Comparison of ENCODE assay signal across 13 cellular contexts in genomic region chr5:140301136-140301535, GRCh38. TPM values are rescaled to one million over a fixed set of nuclear protein-coding genes. Genes with fewer than 3 reads are reported as not detected.
DNase-seq lines count a peak whose midpoint lies in the region; ATAC-seq and TF ChIP-seq lines count a peak whose summit lies in the region.
"Had no signal": no experiment of that assay in that cellular context is flagged by ENCODE, and none has a peak within 500 bp of the region (broad histone marks: within the 10 kb centered on the region; RNA-seq: fewer than 3 reads in every experiment).

No MANE protein-coding gene starts in this region.

- H3K36me3 ChIP-seq in OCI-LY1 (ENCODE audit: insufficient read depth, low read length): peaks cover 28% of the 10 kb centered on the region

- no peaks in the 10 kb centered on the region for H4K20me1 ChIP-seq in OCI-LY1 (ENCODE audit: insufficient read depth, low read length)

- H3K4me1 ChIP-seq in OCI-LY1 (ENCODE audit: insufficient read depth, low read length, severe bottlenecking): peaks cover 39% of the 10 kb centered on the region

- peak overlapping the region; percentile 90; the same call in 1 of the 2 replicates for H3K4me2 ChIP-seq in OCI-LY1 (ENCODE audit: low read length)

- no peak overlapping the region for H2AFZ ChIP-seq in OCI-LY1 (ENCODE audit: low read length)

- no peaks in the 10 kb centered on the region for H3K9me3 Mint-ChIP-seq in T-helper 1 cell treated with Interleukin-12 subunit alpha and Interleukin-12 subunit beta and Interleukin-4 antibody, amounts not matched to agents 30 μg/mL and 1 μg/mL, for 36 hours
- H3K9me3 Mint-ChIP-seq in endothelial cell (ENCODE audit: unreplicated experiment): no peaks in the 10 kb centered on the region
- no peaks in the 10 kb centered on the region for H3K9me3 Mint-ChIP-seq in neural crest cell
- H3K9me3 Mint-ChIP-seq: central memory CD8-positive, alpha-beta T cell had no signal

- TF ChIP-seq CTCF in OCI-LY1 (IDR thresholded peaks at IDR 0.05; ENCODE audit: low read length) (no peak), endothelial cell (IDR thresholded peaks at IDR 0.05; ENCODE audit: unreplicated experiment) (no peak), neural crest cell (conservative IDR thresholded peaks at IDR 0.05) (no peak)

- H3K27me3 ChIP-seq in OCI-LY1 (ENCODE audit: insufficient read depth, low read length): no peaks in the 10 kb centered on the region

- peaks cover 45% of the 10 kb centered on the region for H3K79me2 ChIP-seq in OCI-LY1 (ENCODE audit: insufficient read depth, low read length)

- no peak overlapping the region for H3K9ac ChIP-seq in OCI-LY1 (ENCODE audit: low read length)

- H3K36me3 Mint-ChIP-seq in T-helper 1 cell treated with Interleukin-12 subunit alpha and Interleukin-12 subunit beta and Interleukin-4 antibody, amounts not matched to agents 30 μg/mL and 1 μg/mL, for 36 hours (ENCODE audit: low read depth): peaks cover 21% of the 10 kb centered on the region
- H3K36me3 Mint-ChIP-seq in endothelial cell (ENCODE audit: low read depth, unreplicated experiment): no peaks in the 10 kb centered on the region
- peaks cover 3% of the 10 kb centered on the region for H3K36me3 Mint-ChIP-seq in neural crest cell (ENCODE audit: low read depth)

- no peaks in the 10 kb centered on the region for H3K27me3 Mint-ChIP-seq in T-helper 1 cell treated with Interleukin-12 subunit alpha and Interleukin-12 subunit beta and Interleukin-4 antibody, amounts not matched to agents 30 μg/mL and 1 μg/mL, for 36 hours (ENCODE audit: low read depth)
- H3K27me3 Mint-ChIP-seq in endothelial cell (ENCODE audit: unreplicated experiment) (peaks cover 5% of the 10 kb centered on the region), neural crest cell (ENCODE audit: low read depth) (peaks cover 5% of the 10 kb centered on the region)

- no peak overlapping the region for H3K4me3 ChIP-seq in OCI-LY1 (ENCODE audit: low read depth, low read length, poor library complexity, severe bottlenecking)

- peaks cover 31% of the 10 kb centered on the region for H3K4me1 Mint-ChIP-seq in T-helper 1 cell treated with Interleukin-12 subunit alpha and Interleukin-12 subunit beta and Interleukin-4 antibody, amounts not matched to agents 30 μg/mL and 1 μg/mL, for 36 hours (ENCODE audit: low read depth)
- H3K4me1 Mint-ChIP-seq in endothelial cell (ENCODE audit: unreplicated experiment): peaks cover 25% of the 10 kb centered on the region
- peaks cover 50% of the 10 kb centered on the region for H3K4me1 Mint-ChIP-seq in neural crest cell

- H3K27ac ChIP-seq in OCI-LY1 (ENCODE audit: low read depth, low read length, poor library complexity, severe bottlenecking): no peak overlapping the region

- H3K9me2 ChIP-seq in OCI-LY1 (ENCODE audit: low read depth, low read length): no peaks in the 10 kb centered on the region

- no peak overlapping the region for H3K27ac Mint-ChIP-seq in T-helper 1 cell treated with Interleukin-12 subunit alpha and Interleukin-12 subunit beta and Interleukin-4 antibody, amounts not matched to agents 30 μg/mL and 1 μg/mL, for 36 hours
- H3K27ac Mint-ChIP-seq in endothelial cell (ENCODE audit: unreplicated experiment) (no peak overlapping the region), neural crest cell (ENCODE audit: unreplicated experiment) (no peak overlapping the region)

- H3K4me3 Mint-ChIP-seq in T-helper 1 cell treated with Interleukin-12 subunit alpha and Interleukin-12 subunit beta and Interleukin-4 antibody, amounts not matched to agents 30 μg/mL and 1 μg/mL, for 36 hours: peak overlapping the region; percentile 19
- peak overlapping the region; percentile 51 for H3K4me3 Mint-ChIP-seq in endothelial cell (ENCODE audit: unreplicated experiment)
- peak overlapping the region; percentile 99 for H3K4me3 Mint-ChIP-seq in neural crest cell

- ATAC-seq in GM21367 (IDR thresholded peaks at IDR 0.05; ENCODE audit: unreplicated experiment) (no peak), GM19324 (IDR thresholded peaks at IDR 0.05; ENCODE audit: low FRiP score, unreplicated experiment) (no peak)

- 0 out of 2 replicates have a peak, but pooled peaks cover 5% of the 10 kb centered on the region for H3F3A ChIP-seq in OCI-LY1 (ENCODE audit: insufficient read depth, low read length)

- DNase-seq in T-helper 1 cell (no peak), endothelial cell (ENCODE audit: low spot score) (no peak), neural crest cell (ENCODE audit: low read depth, low spot score) (no peak), SW 1271 (lab: John Stamatoyannopoulos, UW) (no peak)
- DNase-seq: 8988T, GOT3, NCI-H1436, NCI-H510A treated with DMSO at 0.1 percent for 48 hours had no signal

- H3K9me3 ChIP-seq in OCI-LY1 (ENCODE audit: low read length): no peaks in the 10 kb centered on the region

RNA-seq across cellular contexts. Expression of gene PFDN1, which starts 1.8 kb away (rescaled TPM):
- total RNA-seq in endothelial cell (ENCODE audit: unreplicated experiment) (86.2 TPM), neural crest cell (63.2 and 67.0 TPM in 2 replicates)

RNA-seq across cellular contexts. Expression of gene HBEGF, which starts 45.3 kb away (rescaled TPM):
- 22.6 TPM for total RNA-seq in endothelial cell (ENCODE audit: unreplicated experiment)
- total RNA-seq in neural crest cell: 2.2 and 2.4 TPM in 2 replicates

RNA-seq across cellular contexts. Expression of gene SLC4A9, which starts 58.9 kb away (rescaled TPM):
- total RNA-seq in endothelial cell (ENCODE audit: unreplicated experiment): 0.23 TPM
- not detected in 2 replicates for total RNA-seq in neural crest cell

Comparison
In these comparisons a context has a peak if more than half of its experiments do, and no peak if none do; other contexts are left out.
1. H3K4me3 Mint-ChIP-seq: peak in every context shown above with its lines; median percentile 99 in neural crest cell; 51 in endothelial cell; 19 in T-helper 1 cell treated with Interleukin-12 subunit alpha and Interleukin-12 subunit beta and Interleukin-4 antibody, amounts not matched to agents 30 μg/mL and 1 μg/mL, for 36 hours.